32 cellular contexts compared by ENCODE assay signal in the genomic region with DNA sequence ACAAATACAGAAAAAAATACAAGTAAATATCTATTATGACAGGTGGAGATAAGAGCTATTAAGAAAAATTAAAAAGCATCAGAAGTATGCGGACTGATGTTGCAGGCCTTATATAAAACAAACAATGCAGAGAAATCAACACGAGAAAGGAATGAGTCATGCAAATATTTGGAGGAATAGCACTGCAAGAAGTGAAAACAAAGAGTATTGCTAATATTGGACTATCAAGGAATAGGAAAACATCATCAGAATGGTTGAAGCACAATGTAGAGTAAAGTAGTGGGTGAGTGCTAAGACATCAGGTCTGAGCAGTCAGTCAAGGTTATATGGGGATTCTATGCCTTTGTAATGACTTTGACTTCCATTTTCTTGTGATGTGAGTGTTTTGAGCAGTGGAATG.
"Had no signal": no experiment of that assay in that cellular context is flagged by ENCODE, and none has a peak within 500 bp of the region (broad histone marks: within the 10 kb centered on the region; RNA-seq: fewer than 3 reads in every experiment).

No MANE protein-coding gene starts in this region.

- H3K36me3 ChIP-seq: brain microvascular endothelial cell, esophagus squamous epithelium, gastrocnemius medialis, pancreas, prostate gland, thoracic aorta, WERI-Rb-1 had no signal

- H3K4me1 ChIP-seq: esophagus squamous epithelium, gastrocnemius medialis, pancreas, prostate gland had no signal

- DNase-seq: activated CD4-positive, alpha-beta T cell treated with anti-CD3 and anti-CD28 coated beads for 48 hours; activated CD4-positive, alpha-beta T cell treated with anti-CD3 and anti-CD28 coated beads, Interleukin-2, amount 50 U/mL, for 48 hours; activated CD8-positive, alpha-beta memory T cell treated with anti-CD3 and anti-CD28 coated beads, Interleukin-2, amount 50 U/mL, for 48 hours; activated gamma-delta T cell; activated naive CD4-positive, alpha-beta T cell treated with anti-CD3 and anti-CD28 coated beads, Interleukin-2, amount 10 ng/mL, durations not matched to agents 7 days and 5 days; activated naive CD8-positive, alpha-beta T cell treated with anti-CD3 and anti-CD28 coated beads, Interleukin-2, amount 10 ng/mL, durations not matched to agents 7 days and 5 days; activated T-cell treated with anti-CD3 and anti-CD28 coated beads, Interleukin-2, amount 50 U/mL, for 24 hours; amniotic stem cell; brain microvascular endothelial cell; caudate nucleus; endodermal cell; esophagus squamous epithelium; gastrocnemius medialis; glutamatergic neuron; midbrain; naive thymus-derived CD8-positive, alpha-beta T cell; nucleus accumbens; pancreas; retina; small intestine; stimulated activated CD4-positive, alpha-beta T cell treated with anti-CD3 and anti-CD28 coated beads, Interleukin-4, amount 100 ng/mL, for 24 hours; T-helper 17 cell; T1000; trophoblast cell; WERI-Rb-1 had no signal

- H3K9me3 ChIP-seq: esophagus squamous epithelium, gastrocnemius medialis, pancreas, prostate gland, thoracic aorta had no signal

- H3K27ac ChIP-seq: brain microvascular endothelial cell, epithelial cell of prostate, esophagus squamous epithelium, gastrocnemius medialis, hepatocyte, pancreas, prostate gland, thoracic aorta, WERI-Rb-1 had no signal

- ATAC-seq: activated CD4-positive, CD25-positive, alpha-beta regulatory T cell treated with anti-CD3 and anti-CD28 coated beads, Interleukin-2, amount 50 U/mL, for 24 hours; gastrocnemius medialis; naive thymus-derived CD8-positive, alpha-beta T cell; pancreas; sciatic nerve; stimulated activated effector memory CD8-positive, alpha-beta T cell treated with anti-CD3 and anti-CD28 coated beads, Interleukin-12 subunit alpha, Interleukin-12 subunit beta, amount 100 ng/mL, for 72 hours; T-helper 17 cell had no signal

- H3K4me3 ChIP-seq: esophagus squamous epithelium, gastrocnemius medialis, hepatocyte, pancreas, prostate gland, thoracic aorta had no signal

- H3K27me3 ChIP-seq: brain microvascular endothelial cell, esophagus squamous epithelium, gastrocnemius medialis, hepatocyte, pancreas had no signal
